In genomic region chr22:37486224-37486845, GRCh38 we compare ENCODE assay signal across 8 cellular contexts. TPM values are rescaled to one million over a fixed set of nuclear protein-coding genes. Genes with fewer than 3 reads are reported as not detected.
A peak's percentile ranks its signal among the peaks of the same experiment; 100 is the strongest.
DNase-seq lines count a peak whose midpoint lies in the region; ATAC-seq and TF ChIP-seq lines count a peak whose summit lies in the region.

Gene MFNG, minus strand, starts transcription at chr22:37486384. Its CDS starts 207 bp downstream, at chr22:37486177.

- H3K36me3 ChIP-seq in upper lobe of right lung: no peaks in the 10 kb centered on the region

- peaks cover 18% of the 10 kb centered on the region for H3K27me3 Mint-ChIP-seq in glutamatergic neuron (ENCODE audit: unreplicated experiment)

- TF ChIP-seq CTCF in AG09309 (IDR thresholded peaks at IDR 0.05; ENCODE audit: control insufficient read depth, insufficient read depth, low read depth, low read length, missing control alignments) (peak; percentile 18), glutamatergic neuron (IDR thresholded peaks at IDR 0.05; ENCODE audit: partially characterized antibody, unreplicated experiment) (no peak), upper lobe of right lung (IDR thresholded peaks at IDR 0.05) (no peak)

- DNase-seq in AG09309 (ENCODE audit: low read depth) (no peak), SK-MEL-5 (ENCODE audit: low read depth, low spot score) (peak; percentile 23), glutamatergic neuron (peak; percentile 80), posterior vena cava (ENCODE audit: low spot score) (peak; percentile 93), upper lobe of right lung (peak; percentile 90)
- peak in 3 of 4 experiments; percentile 20 to 60 (median 57) for DNase-seq in activated naive CD4-positive, alpha-beta T cell (lab: John Stamatoyannopoulos, UW)

- peaks cover 40% of the 10 kb centered on the region for H3K4me1 Mint-ChIP-seq in glutamatergic neuron (ENCODE audit: low read depth, unreplicated experiment)

- ATAC-seq in GM18909 (IDR thresholded peaks at IDR 0.05; ENCODE audit: poor library complexity, unreplicated experiment): peak; percentile 56
- ATAC-seq in HG03520 (IDR thresholded peaks at IDR 0.05; ENCODE audit: unreplicated experiment): peak; percentile 54
- peak; percentile 82 for ATAC-seq in upper lobe of right lung

- H3K27ac Mint-ChIP-seq in glutamatergic neuron (ENCODE audit: unreplicated experiment): peak within 1 kb of the TSS; percentile 77

- H3K4me3 Mint-ChIP-seq in glutamatergic neuron (ENCODE audit: unreplicated experiment): peak within 1 kb of the TSS; percentile 61

- no peaks in the 10 kb centered on the region for H3K27me3 ChIP-seq in upper lobe of right lung

- no peak within 1 kb of the TSS for H3K4me3 ChIP-seq in AG09309 (ENCODE audit: control insufficient read depth, low read depth, low read length)
- H3K4me3 ChIP-seq in upper lobe of right lung: peak within 1 kb of the TSS; percentile 63

- H3K4me1 ChIP-seq in upper lobe of right lung: peaks cover 17% of the 10 kb centered on the region

- H3K36me3 Mint-ChIP-seq in glutamatergic neuron (ENCODE audit: unreplicated experiment): no peaks in the 10 kb centered on the region

- intact Hi-C loops in posterior vena cava (cut with DNase I): no loop called here
- intact Hi-C loops in upper lobe of right lung (cut with DNase I): no loop called here

- H3K9me3 ChIP-seq in upper lobe of right lung: no peaks in the 10 kb centered on the region

- in situ Hi-C loops in SK-MEL-5 (cut with HindIII; ENCODE audit: low pct_unique_long_range_greater_than_20kb, low sequenced_read_pairs): no loop called here

- peak within 1 kb of the TSS; percentile 90 for H3K27ac ChIP-seq in upper lobe of right lung

- peaks cover 10% of the 10 kb centered on the region for H3K9me3 Mint-ChIP-seq in glutamatergic neuron (ENCODE audit: unreplicated experiment)

RNA-seq across cellular contexts. Expression of gene MFNG, which starts in this region (rescaled TPM):
- total RNA-seq in SK-MEL-5 (2014; rRNA removed; shearing (Covaris generic)): 0.37 TPM in 1 of 2 replicates, not detected in the other
- polyA plus RNA-seq in SK-MEL-5 (2015; cell fraction: cytosol; rRNA removed): not detected in 2 replicates
- polyA plus RNA-seq in SK-MEL-5 (2015; cell fraction: nucleus; rRNA removed): 1.6 TPM in 1 of 2 replicates, not detected in the other
- total RNA-seq in glutamatergic neuron (ENCODE audit: unreplicated experiment) (61.1 TPM), posterior vena cava (10 to 100 TPM; 21.6 to 23.0 TPM), upper lobe of right lung (53.5 TPM)

Comparison
In these comparisons a context has a peak if more than half of its experiments do, and no peak if none do; other contexts are left out.
1. RNA of gene MFNG (total RNA-seq): 61.1 TPM in glutamatergic neuron (single experiment), 53.5 TPM in upper lobe of right lung (single experiment) and 21.6 to 23.0 TPM in posterior vena cava; 0.37 TPM in SK-MEL-5; every median in the first group is over 10 times any median in the second.
2. Peak in every context shown above with its lines, with median percentiles within 50 percentile points of each other: ATAC-seq.